ENCODE assay signal across 8 cellular contexts in genomic region chr1:86687595-86687994, GRCh38. TPM values are rescaled to one million over a fixed set of nuclear protein-coding genes. Genes with fewer than 3 reads are reported as not detected.
DNase-seq lines count a peak whose midpoint lies in the region; ATAC-seq and TF ChIP-seq lines count a peak whose summit lies in the region.

No MANE protein-coding gene starts in this region.

- H3K18ac ChIP-seq in mesendoderm (ENCODE audit: low read length): no peak overlapping the region

- no peak overlapping the region for H3K23ac ChIP-seq in mesendoderm (ENCODE audit: low read length)

- no peak overlapping the region for H2BK120ac ChIP-seq in mesendoderm (ENCODE audit: low read depth, low read length)

- H3K4me3 ChIP-seq in left ventricle myocardium inferior: no peak overlapping the region
- H3K4me3 ChIP-seq in right atrium auricular region: no peak overlapping the region
- no peak overlapping the region for H3K4me3 ChIP-seq in OCI-LY1 (ENCODE audit: low read depth, low read length, poor library complexity, severe bottlenecking)
- H3K4me3 ChIP-seq in upper lobe of right lung: no peak overlapping the region
- H3K4me3 ChIP-seq in esophagus muscularis mucosa: no peak overlapping the region
- no peak overlapping the region for H3K4me3 ChIP-seq in mesendoderm (ENCODE audit: low read length)

- no peak for TF ChIP-seq POLR2A in esophagus muscularis mucosa (IDR thresholded peaks at IDR 0.05; ENCODE audit: low read depth)

- H3K56ac ChIP-seq in mesendoderm (ENCODE audit: low read length): no peak overlapping the region

- H3K27ac ChIP-seq in left ventricle myocardium inferior (replicated peaks) (no peak overlapping the region), right atrium auricular region (no peak overlapping the region), OCI-LY1 (ENCODE audit: low read depth, low read length, poor library complexity, severe bottlenecking) (no peak overlapping the region), upper lobe of right lung (no peak overlapping the region), esophagus muscularis mucosa (replicated peaks in 1 of 4) (no peak overlapping the region), mesendoderm (ENCODE audit: low read depth, low read length) (no peak overlapping the region)

- H2AK5ac ChIP-seq in mesendoderm (ENCODE audit: low read length): no peak overlapping the region

- H3K79me2 ChIP-seq in OCI-LY1 (ENCODE audit: insufficient read depth, low read length) (no peaks in the 10 kb centered on the region), mesendoderm (ENCODE audit: control insufficient read depth, insufficient read depth, low read length) (no peaks in the 10 kb centered on the region)

- no peaks in the 10 kb centered on the region for H3K27me3 ChIP-seq in left ventricle myocardium inferior (ENCODE audit: low read depth)
- no peaks in the 10 kb centered on the region for H3K27me3 ChIP-seq in right atrium auricular region
- H3K27me3 ChIP-seq in OCI-LY1 (ENCODE audit: insufficient read depth, low read length): no peaks in the 10 kb centered on the region
- no peaks in the 10 kb centered on the region for H3K27me3 ChIP-seq in upper lobe of right lung
- H3K27me3 ChIP-seq in esophagus muscularis mucosa: no peaks in the 10 kb centered on the region
- H3K27me3 ChIP-seq in mesendoderm (ENCODE audit: insufficient read depth, low read length, poor library complexity): no peaks in the 10 kb centered on the region

- H3K9me3 ChIP-seq in left ventricle myocardium inferior (replicated peaks) (no peaks in the 10 kb centered on the region), right atrium auricular region (no peaks in the 10 kb centered on the region), OCI-LY1 (ENCODE audit: low read length) (no peaks in the 10 kb centered on the region), upper lobe of right lung (no peaks in the 10 kb centered on the region), esophagus muscularis mucosa (no peaks in the 10 kb centered on the region)

- TF ChIP-seq EP300 in esophagus muscularis mucosa (IDR thresholded peaks at IDR 0.05): no peak

- ATAC-seq in upper lobe of right lung: no peak
- ATAC-seq in HG02840 (IDR thresholded peaks at IDR 0.05; ENCODE audit: low FRiP score, unreplicated experiment): no peak

- H2AFZ ChIP-seq in OCI-LY1 (ENCODE audit: low read length): no peak overlapping the region

- peak; percentile 29 for TF ChIP-seq CTCF in left ventricle myocardium inferior (IDR thresholded peaks at IDR 0.05; ENCODE audit: borderline replicate concordance)
- no peak for TF ChIP-seq CTCF in right atrium auricular region (IDR thresholded peaks at IDR 0.05)
- TF ChIP-seq CTCF in OCI-LY1 (IDR thresholded peaks at IDR 0.05; ENCODE audit: low read length): peak; percentile 33; the same call in 1 of the 2 replicates
- TF ChIP-seq CTCF in upper lobe of right lung (IDR thresholded peaks at IDR 0.05): peak; percentile 27
- no peak for TF ChIP-seq CTCF in esophagus muscularis mucosa (IDR thresholded peaks at IDR 0.05)

- H3K4ac ChIP-seq in mesendoderm (ENCODE audit: low read depth, low read length): no peak overlapping the region

- H3K9me2 ChIP-seq in OCI-LY1 (ENCODE audit: low read depth, low read length): no peaks in the 10 kb centered on the region

- H3K4me1 ChIP-seq in left ventricle myocardium inferior: no peaks in the 10 kb centered on the region
- H3K4me1 ChIP-seq in right atrium auricular region: no peaks in the 10 kb centered on the region
- H3K4me1 ChIP-seq in OCI-LY1 (ENCODE audit: insufficient read depth, low read length, severe bottlenecking): no peaks in the 10 kb centered on the region
- H3K4me1 ChIP-seq in upper lobe of right lung: no peaks in the 10 kb centered on the region
- H3K4me1 ChIP-seq in esophagus muscularis mucosa: no peaks in the 10 kb centered on the region
- no peaks in the 10 kb centered on the region for H3K4me1 ChIP-seq in mesendoderm (ENCODE audit: control insufficient read depth, low read depth, low read length)

- no peak overlapping the region for H4K5ac ChIP-seq in mesendoderm (ENCODE audit: low read length)

- WGBS in esophagus muscularis mucosa: 88% methylated on average over 1 of the region's 1 CpG
- whole genome bisulfite sequencing in mesendoderm (ENCODE audit: extremely low coverage, insufficient coverage, low lambda C conversion rate): no CpG with 5 or more reads among the region's 1 CpG

- H4K20me1 ChIP-seq in OCI-LY1 (ENCODE audit: insufficient read depth, low read length): no peaks in the 10 kb centered on the region

- no peak overlapping the region for H2BK5ac ChIP-seq in mesendoderm (ENCODE audit: low read length)

- no peaks in the 10 kb centered on the region for H3K79me1 ChIP-seq in mesendoderm (ENCODE audit: low read length)

- no peak overlapping the region for H4K8ac ChIP-seq in mesendoderm (ENCODE audit: low read depth, low read length)

- no peaks in the 10 kb centered on the region for H3F3A ChIP-seq in OCI-LY1 (ENCODE audit: insufficient read depth, low read length)

- no peak overlapping the region for H3K4me2 ChIP-seq in OCI-LY1 (ENCODE audit: low read length)
- no peak overlapping the region for H3K4me2 ChIP-seq in mesendoderm (ENCODE audit: low read length)

- no peak overlapping the region for H3K9ac ChIP-seq in OCI-LY1 (ENCODE audit: low read length)
- no peak overlapping the region for H3K9ac ChIP-seq in mesendoderm (ENCODE audit: low read length)

- intact Hi-C loops in left ventricle myocardium inferior (cut with micrococcal nuclease): no loop called here
- intact Hi-C loops in upper lobe of right lung (cut with DNase I): no loop called here
- intact Hi-C loops in esophagus muscularis mucosa (cut with DNase I): no loop called here

- H2BK15ac ChIP-seq in mesendoderm (replicated peaks; ENCODE audit: low read depth): no peak overlapping the region

- DNase-seq in left ventricle myocardium inferior: no peak
- DNase-seq in right atrium auricular region (ENCODE audit: low spot score): no peak
- DNase-seq in fibroblast of peridontal ligament (ENCODE audit: extremely low read depth): peak; percentile 62
- no peak for DNase-seq in upper lobe of right lung
- DNase-seq in esophagus muscularis mucosa (ENCODE audit: extremely low spot score): no peak
- DNase-seq in mesendoderm: no peak

- H3K36me3 ChIP-seq in left ventricle myocardium inferior (no peaks in the 10 kb centered on the region), right atrium auricular region (no peaks in the 10 kb centered on the region), OCI-LY1 (ENCODE audit: insufficient read depth, low read length) (no peaks in the 10 kb centered on the region), upper lobe of right lung (no peaks in the 10 kb centered on the region), esophagus muscularis mucosa (no peaks in the 10 kb centered on the region), mesendoderm (ENCODE audit: control insufficient read depth, insufficient read depth, low read length) (no peaks in the 10 kb centered on the region)

RNA-seq across cellular contexts. Expression of gene SH3GLB1, which starts 16.8 kb away (rescaled TPM):
- total RNA-seq in left ventricle myocardium inferior (114 TPM), right atrium auricular region (10 to 100 TPM; 51.5 to 66.1 TPM), upper lobe of right lung (105 TPM), esophagus muscularis mucosa (10 to 100 TPM; 56.2 to 73.1 (median 61.8) TPM)
- polyA plus RNA-seq in mesendoderm (2013, experiment 1 of 2): 27.8 TPM
- 28.2 TPM for polyA plus RNA-seq in mesendoderm (2013, experiment 2 of 2)

Comparison
In these comparisons a context has a peak if more than half of its experiments do, and no peak if none do; other contexts are left out.
1. CTCF ChIP-seq: peak in left ventricle myocardium inferior (single experiment), OCI-LY1 (single experiment) and upper lobe of right lung (single experiment); none in right atrium auricular region (0 of 2) and esophagus muscularis mucosa (0 of 3).